Comparison of ENCODE assay signal across 1 cellular context in the genomic region with DNA sequence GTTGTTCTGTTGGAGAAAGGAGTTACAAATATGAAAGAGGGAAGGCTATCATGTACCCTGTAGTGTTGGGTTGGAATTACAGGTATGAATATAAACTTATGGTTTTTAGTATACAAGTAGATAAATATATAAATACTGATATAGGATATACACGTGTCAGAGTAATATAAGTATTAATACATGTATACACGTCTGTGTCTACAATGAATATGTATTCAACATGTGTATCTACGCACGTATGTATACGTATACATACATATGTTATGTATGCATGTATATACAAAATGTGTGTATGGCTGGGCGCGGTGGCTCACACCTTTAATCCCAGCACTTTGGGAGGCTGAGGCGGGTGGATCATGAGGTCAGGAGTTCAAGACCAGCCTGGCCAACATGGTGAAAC.
TF ChIP-seq lines count a peak whose summit lies in the region.

No MANE protein-coding gene starts in this region.

TF ChIP-seq in K562, 482 proteins besides CTCF, POLR2A, EP300 and RAD21 (continued from another document):
- TF ChIP-seq MTF1 (CRISPR knock-in tag; IDR thresholded peaks at IDR 0.05; ENCODE audit: borderline replicate concordance) (peak; percentile 87; the same call in 1 of the 2 replicates), SLC30A9 (CRISPR knock-in tag; IDR thresholded peaks at IDR 0.05) (peak; percentile 58; the same call in 1 of the 2 replicates), ZNF707 (CRISPR knock-in tag; conservative IDR thresholded peaks at IDR 0.05) (peak; percentile 70; the same call in 1 of the 2 replicates), ZNF408 (CRISPR knock-in tag; IDR thresholded peaks at IDR 0.05; ENCODE audit: low read depth) (0 out of 2 replicates have a peak, but pooled peaks have one; percentile 50), ZNF140 (CRISPR knock-in tag; IDR thresholded peaks at IDR 0.05) (peak; percentile 77; the same call in 1 of the 2 replicates), NONO (IDR thresholded peaks at IDR 0.05; ENCODE audit: low read depth in 2 of 2, low read length in 1 of 2) (no peak), NFIX (CRISPR knock-in tag; IDR thresholded peaks at IDR 0.05; ENCODE audit: low read depth) (peak; percentile 62), YBX1 (IDR thresholded peaks at IDR 0.05) (no peak), MBD2 (IDR thresholded peaks at IDR 0.05; ENCODE audit: borderline replicate concordance, low read depth) (no peak), ZNF277 (CRISPR knock-in tag; IDR thresholded peaks at IDR 0.05; ENCODE audit: borderline replicate concordance) (peak; percentile 92; the same call in 1 of the 2 replicates), HNRNPK (IDR thresholded peaks at IDR 0.05; ENCODE audit: low read depth, low read length, poor library complexity, severe bottlenecking) (no peak)
